ENCODE assay signal across 8 cellular contexts in the genomic region with DNA sequence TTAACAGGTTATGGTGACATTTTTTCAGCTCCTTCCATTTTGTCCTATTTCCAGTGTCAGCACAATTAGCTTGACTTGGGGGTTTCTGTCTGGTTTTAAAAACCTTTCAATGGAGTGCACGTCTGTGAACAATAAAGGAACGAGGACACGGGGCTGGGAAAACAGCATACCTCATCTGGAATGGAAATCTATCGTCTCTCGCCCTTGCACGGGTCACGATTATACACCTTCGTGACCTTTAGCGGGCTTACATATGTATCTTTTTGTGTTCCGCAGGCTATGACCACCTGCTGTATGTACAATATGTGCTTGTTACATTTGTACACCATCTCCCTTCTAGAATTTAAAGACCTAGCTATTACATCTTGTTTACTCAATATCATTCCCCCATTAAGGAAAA. TPM values are rescaled to one million over a fixed set of nuclear protein-coding genes. Genes with fewer than 3 reads are reported as not detected.
A peak's percentile ranks its signal among the peaks of the same experiment; 100 is the strongest.
DNase-seq lines count a peak whose midpoint lies in the region; ATAC-seq and TF ChIP-seq lines count a peak whose summit lies in the region.

No MANE protein-coding gene starts in this region.

- ATAC-seq in naive thymus-derived CD8-positive, alpha-beta T cell: no peak

- peak overlapping the region; percentile 46 to 82 (median 76) for H3K4me3 Mint-ChIP-seq in naive thymus-derived CD8-positive, alpha-beta T cell

- POLR2A ChIA-PET in BJ (lab: Charles Lee): interaction anchor here (0.6 kb wide), 1 partner anchor 195 kb away, joined by 4 read pairs; no protein-coding TSS in a partner anchor
- POLR2A ChIA-PET in naive thymus-derived CD8-positive, alpha-beta T cell (lab: Charles Lee): no interaction called here

- H3K4me3 ChIP-seq in BJ (ENCODE audit: low read depth, low read length) (peak overlapping the region; percentile 43; the same call in 1 of the 2 replicates), LNCaP clone FGC (ENCODE audit: low read depth, low read length) (peak overlapping the region; percentile 35; the same call in 1 of the 2 replicates)

- peaks cover 40 to 87% (median 60%) of the 10 kb centered on the region in 5 donors for H3K27me3 Mint-ChIP-seq in naive thymus-derived CD8-positive, alpha-beta T cell

- H3K27ac Mint-ChIP-seq in naive thymus-derived CD8-positive, alpha-beta T cell: peak overlapping the region in 4 of 10 donors; percentile 50 to 86 (median 80)

- H3K36me3 ChIP-seq in BJ (ENCODE audit: control insufficient read depth, insufficient read depth, low read length): no peaks in the 10 kb centered on the region

- no peaks in the 10 kb centered on the region for H3K27me3 ChIP-seq in BJ (ENCODE audit: control insufficient read depth, insufficient read depth, low read length)

- CTCF ChIA-PET in BJ (lab: Yijun Ruan, JAX): interaction anchor here (0.9 to 1.1 kb wide), 2 partner anchors 49 to 81 kb away, joined by 3 read pairs; no protein-coding TSS in a partner anchor

- H3K4me1 Mint-ChIP-seq in naive thymus-derived CD8-positive, alpha-beta T cell: peaks cover 0 to 15% (median 7%) of the 10 kb centered on the region in 4 donors

- DNase-seq in BJ (ENCODE audit: low read depth) (no peak), LNCaP clone FGC (ENCODE audit: low read depth) (no peak), caudate nucleus (lab: John Stamatoyannopoulos, UW) (peak in 3 of 61 donors; percentile 12 to 50 (median 44)), GM19238 (ENCODE audit: insufficient read length, low spot score) (no peak), HUDEP-2 (lab: John Stamatoyannopoulos, UW; ENCODE audit: unreplicated experiment in 76 of 76) (no peak), iPS-NIHi7 (ENCODE audit: extremely low spot score) (no peak), NCI-H526 (lab: John Stamatoyannopoulos, UW) (no peak)
- DNase-seq in naive thymus-derived CD8-positive, alpha-beta T cell: no peak

- peaks cover 0 to 2% (median 0%) of the 10 kb centered on the region in 9 donors for H3K9me3 Mint-ChIP-seq in naive thymus-derived CD8-positive, alpha-beta T cell

- peaks cover 0 to 6% (median 0%) of the 10 kb centered on the region in 3 donors for H3K36me3 Mint-ChIP-seq in naive thymus-derived CD8-positive, alpha-beta T cell

- TF ChIP-seq CTCF in BJ (IDR thresholded peaks at IDR 0.05; ENCODE audit: insufficient read depth, low read depth, low read length) (no peak), LNCaP clone FGC (IDR thresholded peaks at IDR 0.05; ENCODE audit: control insufficient read depth, extremely low read depth, insufficient read depth) (no peak)

- peak overlapping the region; percentile 99 for H3K27ac ChIP-seq in caudate nucleus (ENCODE audit: low read depth, low read length)

RNA-seq across cellular contexts. Expression of a gene that starts 2.3 kb away (rescaled TPM):
- 69.6 and 75.3 TPM in 2 replicates for polyA plus RNA-seq in BJ (2011; rRNA removed)
- polyA minus RNA-seq in BJ (2011; rRNA and poly(A)+ RNA removed): 123 and 142 TPM in 2 replicates
- 1 to 10 TPM; 6.6 to 7.8 TPM for total RNA-seq in naive thymus-derived CD8-positive, alpha-beta T cell
- polyA plus RNA-seq in naive thymus-derived CD8-positive, alpha-beta T cell: under 1 TPM in 2 of 3 donors, not detected in 1; 0.07 to 0.98 TPM

Comparison
In these comparisons a context has a peak if more than half of its experiments do, and no peak if none do; other contexts are left out.
1. RNA of a gene that starts 2.3 kb away (polyA plus RNA-seq): 69.6 to 75.3 TPM in BJ; 0.07 to 0.98 TPM in naive thymus-derived CD8-positive, alpha-beta T cell; every median in the first group is over 10 times any median in the second.